Comparison of ENCODE assay signal across 12 cellular contexts in the genomic region with DNA sequence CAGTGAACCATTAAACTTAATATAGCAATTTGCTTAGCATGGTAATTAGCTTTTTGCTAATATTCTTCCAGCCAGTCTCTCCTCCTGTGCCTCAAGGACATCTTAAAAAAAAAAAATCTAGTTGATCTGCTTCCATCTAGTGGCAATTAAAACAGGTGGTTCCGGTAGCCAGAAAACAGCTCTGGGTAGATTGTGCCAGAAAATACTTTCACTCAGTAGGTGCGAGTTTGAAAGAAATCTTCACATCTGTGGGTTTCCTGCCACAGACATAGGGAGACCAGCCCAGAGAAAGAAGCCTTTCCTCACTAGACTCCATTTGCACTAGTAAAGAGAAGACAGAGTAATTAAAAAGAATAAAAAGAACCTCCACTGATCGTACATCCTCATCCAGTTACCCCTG. TPM values are rescaled to one million over a fixed set of nuclear protein-coding genes. Genes with fewer than 3 reads are reported as not detected.
DNase-seq lines count a peak whose midpoint lies in the region; ATAC-seq and TF ChIP-seq lines count a peak whose summit lies in the region.
"Had no signal": no experiment of that assay in that cellular context is flagged by ENCODE, and none has a peak within 500 bp of the region (broad histone marks: within the 10 kb centered on the region; RNA-seq: fewer than 3 reads in every experiment).

No MANE protein-coding gene starts in this region.

- H3K79me2 ChIP-seq in neural progenitor cell (ENCODE audit: low read depth), result no peaks in the 10 kb centered on the region

- H3F3A ChIP-seq in neural progenitor cell (ENCODE audit: low read depth), result no peaks in the 10 kb centered on the region

- peak overlapping the region; percentile 26 for H3K4me3 Mint-ChIP-seq in activated CD4-positive, alpha-beta T cell treated with anti-CD3 and anti-CD28 coated beads, Interleukin-2, amount 10 ng/mL, durations not matched to agents 24 days and 14 days
- H3K4me3 Mint-ChIP-seq in T-cell, result peak overlapping the region; percentile 32 to 91 (median 52)
- no peak overlapping the region for H3K4me3 Mint-ChIP-seq in neural progenitor cell
- H3K4me3 Mint-ChIP-seq: H9 had no signal

- H4K20me1 ChIP-seq in neural progenitor cell (ENCODE audit: low read depth), result no peaks in the 10 kb centered on the region

- peak; percentile 88 for DNase-seq in activated CD4-positive, alpha-beta T cell treated with anti-CD3 and anti-CD28 coated beads, Interleukin-2, amount 10 ng/mL, durations not matched to agents 24 days and 14 days
- DNase-seq in activated CD4-positive, alpha-beta T cell treated with anti-CD3 and anti-CD28 coated beads for 48 hours, result no peak
- DNase-seq in T-cell (peak in 30 of 34 experiments; percentile 11 to 75 (median 50)), neural progenitor cell (ENCODE audit: low spot score) (no peak), SHP77 (lab: John Stamatoyannopoulos, UW) (no peak), AML-193 (lab: John Stamatoyannopoulos, UW) (no peak), germinal center (ENCODE audit: low spot score) (no peak)
- DNase-seq: H9, NCI-H2227 treated with DMSO at 0.1 percent for 48 hours had no signal

- peaks cover 48% of the 10 kb centered on the region for H3K36me3 Mint-ChIP-seq in activated CD4-positive, alpha-beta T cell treated with anti-CD3 and anti-CD28 coated beads, Interleukin-2, amount 10 ng/mL, durations not matched to agents 24 days and 14 days (ENCODE audit: low read depth)
- H3K36me3 Mint-ChIP-seq in T-cell (peaks cover 50% of the 10 kb centered on the region), neural progenitor cell (no peaks in the 10 kb centered on the region)

- peak; percentile 46 for ATAC-seq in HG02678 (IDR thresholded peaks at IDR 0.05; ENCODE audit: unreplicated experiment)
- peak; percentile 62 to 70 (median 64) for ATAC-seq in T-cell (replicated peaks in 1 of 4)

- H3K9ac ChIP-seq in neural progenitor cell, result no peak overlapping the region

- H3K4me1 Mint-ChIP-seq in activated CD4-positive, alpha-beta T cell treated with anti-CD3 and anti-CD28 coated beads, Interleukin-2, amount 10 ng/mL, durations not matched to agents 24 days and 14 days, result peaks cover 84% of the 10 kb centered on the region
- H3K4me1 Mint-ChIP-seq in T-cell, result peaks cover 15 to 98% (median 97%) of the 10 kb centered on the region in 3 donors
- no peaks in the 10 kb centered on the region for H3K4me1 Mint-ChIP-seq in neural progenitor cell

- CTCF ChIA-PET in T-cell (lab: Charles Lee), result interaction anchor here (0.6 to 3.7 kb wide), 17 partner anchors 8 to 1351 kb away, joined by 3 to 53 read pairs (median 4); a partner anchor contains a TSS

- peak overlapping the region; percentile 79 for H3K27ac Mint-ChIP-seq in activated CD4-positive, alpha-beta T cell treated with anti-CD3 and anti-CD28 coated beads, Interleukin-2, amount 10 ng/mL, durations not matched to agents 24 days and 14 days
- peak overlapping the region in 1 of 2 donors; percentile 93 for H3K27ac Mint-ChIP-seq in T-cell
- no peak overlapping the region for H3K27ac Mint-ChIP-seq in neural progenitor cell
- H3K27ac Mint-ChIP-seq: H9 had no signal

- no peaks in the 10 kb centered on the region for H3K9me3 Mint-ChIP-seq in activated CD4-positive, alpha-beta T cell treated with anti-CD3 and anti-CD28 coated beads, Interleukin-2, amount 10 ng/mL, durations not matched to agents 24 days and 14 days
- H3K9me3 Mint-ChIP-seq in T-cell (no peaks in the 10 kb centered on the region), neural progenitor cell (no peaks in the 10 kb centered on the region)
- H3K9me3 Mint-ChIP-seq: H9 had no signal

- no peaks in the 10 kb centered on the region for H3K4me1 ChIP-seq in neural progenitor cell

- no peak overlapping the region for H3K4me2 ChIP-seq in neural progenitor cell

- no peak overlapping the region for H3K27ac ChIP-seq in neural progenitor cell

- H2AFZ ChIP-seq in neural progenitor cell (replicated peaks), result no peak overlapping the region

- H3K4me3 ChIP-seq in neural progenitor cell, result no peak overlapping the region

- no peaks in the 10 kb centered on the region for H3K36me3 ChIP-seq in neural progenitor cell

- H3K27me3 ChIP-seq in neural progenitor cell, result no peaks in the 10 kb centered on the region

- intact Hi-C loops in activated CD4-positive, alpha-beta T cell treated with anti-CD3 and anti-CD28 coated beads, Interleukin-2, amount 10 ng/mL, durations not matched to agents 24 days and 14 days (cut with micrococcal nuclease), result loop anchor here (1.0 to 10.0 kb wide), 5 partner anchors 105 to 590 kb away; a partner anchor contains a TSS

- peak; percentile 5 for TF ChIP-seq CTCF in neural progenitor cell (IDR thresholded peaks at IDR 0.05)

- POLR2A ChIA-PET in T-cell (lab: Charles Lee), result interaction anchor here in 1 of 2 donors (0.6 kb wide), 1 partner anchor 18 kb away, joined by 3 read pairs; no protein-coding TSS in a partner anchor

- H3K27me3 Mint-ChIP-seq in activated CD4-positive, alpha-beta T cell treated with anti-CD3 and anti-CD28 coated beads, Interleukin-2, amount 10 ng/mL, durations not matched to agents 24 days and 14 days, result no peaks in the 10 kb centered on the region
- H3K27me3 Mint-ChIP-seq in T-cell, result no peaks in the 10 kb centered on the region
- H3K27me3 Mint-ChIP-seq in neural progenitor cell (ENCODE audit: insufficient read depth, low read depth), result peaks cover 2% of the 10 kb centered on the region

- no peaks in the 10 kb centered on the region for H3K9me3 ChIP-seq in neural progenitor cell (ENCODE audit: low read depth)

RNA-seq across cellular contexts. Expression of a gene that starts 17.1 kb away (rescaled TPM):
- total RNA-seq in activated CD4-positive, alpha-beta T cell treated with anti-CD3 and anti-CD28 coated beads, Interleukin-2, amount 10 ng/mL, durations not matched to agents 24 days and 14 days, result 82.3 and 92.7 TPM in 2 replicates
- total RNA-seq in T-cell (100 to 1,000 TPM; 305 to 461 (median 336) TPM), neural progenitor cell (ENCODE audit: low replicate concordance) (not detected in 2 replicates)
- total RNA-seq: A673, H9 had no signal

RNA-seq across cellular contexts. Expression of a gene that starts 39.6 kb away (rescaled TPM):
- not detected in 2 replicates for total RNA-seq in activated CD4-positive, alpha-beta T cell treated with anti-CD3 and anti-CD28 coated beads, Interleukin-2, amount 10 ng/mL, durations not matched to agents 24 days and 14 days
- total RNA-seq in T-cell (not detected), neural progenitor cell (ENCODE audit: low replicate concordance) (not detected in 2 replicates)
- total RNA-seq: A673; activated CD8-positive, alpha-beta memory T cell treated with anti-CD3 and anti-CD28 coated beads for 36 hours; H9 had no signal

Comparison
In these comparisons a context has a peak if more than half of its experiments do, and no peak if none do; other contexts are left out.
1. DNase-seq: peak in activated CD4-positive, alpha-beta T cell treated with anti-CD3 and anti-CD28 coated beads, Interleukin-2, amount 10 ng/mL, durations not matched to agents 24 days and 14 days (single experiment) and T-cell (30 of 34); none in activated CD4-positive, alpha-beta T cell treated with anti-CD3 and anti-CD28 coated beads for 48 hours (single experiment), neural progenitor cell (single experiment), SHP77 (0 of 2), AML-193 (0 of 2) and germinal center (single experiment).
2. RNA of a gene that starts 17.1 kb away (total RNA-seq): 305 to 461 TPM in T-cell and 82.3 to 92.7 TPM in activated CD4-positive, alpha-beta T cell treated with anti-CD3 and anti-CD28 coated beads, Interleukin-2, amount 10 ng/mL, durations not matched to agents 24 days and 14 days; not detected in neural progenitor cell; every median in the first group is over 10 times any median in the second.